ENCODE assay signal across 8 cellular contexts in the genomic region with DNA sequence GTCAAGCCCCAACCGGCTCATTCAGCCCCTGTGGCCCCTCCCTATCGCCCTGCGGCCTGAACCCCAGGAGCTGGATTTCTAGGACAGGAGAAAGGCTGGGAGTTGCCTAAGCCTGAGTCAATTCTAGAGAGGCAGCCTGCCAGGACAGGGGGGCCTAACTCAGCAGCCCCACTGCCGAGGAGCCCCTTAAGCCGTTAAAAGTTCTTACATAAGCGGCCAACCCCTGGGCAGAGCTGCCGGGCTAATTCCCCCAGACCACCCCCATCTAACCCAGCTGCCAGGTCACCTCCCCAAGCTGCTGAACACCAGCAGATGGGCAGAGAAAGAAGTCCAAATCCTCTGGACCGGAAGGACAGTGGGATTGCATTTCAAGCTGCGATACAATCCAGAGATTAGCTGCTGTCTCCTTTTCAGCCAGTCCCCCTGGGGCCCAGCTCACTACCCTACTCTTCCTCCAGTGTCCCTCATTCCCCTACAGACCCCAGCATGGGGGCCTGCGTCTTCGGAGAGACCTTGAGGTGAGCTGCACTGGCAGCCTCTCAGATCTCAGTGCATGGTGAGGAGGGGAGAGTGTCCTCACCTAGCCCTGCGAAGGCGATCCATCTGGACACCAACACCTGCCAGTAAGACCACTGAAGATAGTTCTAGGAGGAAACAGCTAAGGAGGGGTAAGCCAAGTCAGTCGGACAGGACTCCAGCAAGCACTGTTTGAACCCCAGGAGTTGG. TPM values are rescaled to one million over a fixed set of nuclear protein-coding genes. Genes with fewer than 3 reads are reported as not detected.
DNase-seq lines count a peak whose midpoint lies in the region; ATAC-seq and TF ChIP-seq lines count a peak whose summit lies in the region.

No MANE protein-coding gene starts in this region.

- H3K27me3 ChIP-seq in RWPE2 (ENCODE audit: insufficient read depth, poor library complexity, severe bottlenecking) (no peaks in the 10 kb centered on the region), esophagus muscularis mucosa (no peaks in the 10 kb centered on the region), psoas muscle (ENCODE audit: insufficient read depth in 3 of 3, low read length in 2 of 3) (peaks cover 0 to 4% (median 3%) of the 10 kb centered on the region in 3 donors)

- H3K27ac ChIP-seq in RWPE2 (ENCODE audit: poor library complexity, severe bottlenecking) (peak overlapping the region; percentile 34), esophagus muscularis mucosa (replicated peaks in 1 of 4) (peak overlapping the region; percentile 89 to 97 (median 92)), psoas muscle (peak overlapping the region; percentile 71)

- 41% methylated on average over 11 of the region's 14 CpGs for WGBS in esophagus muscularis mucosa
- 38 to 53% (median 44%) methylated on average over 14 of the region's 14 CpGs for WGBS in psoas muscle, 3 donors

- intact Hi-C loops in esophagus muscularis mucosa (cut with DNase I), result loop anchor here (10.0 kb wide), 1 partner anchor 46 kb away; a partner anchor contains a TSS
- intact Hi-C loops in psoas muscle (cut with DNase I), result no loop called here

- ATAC-seq in RWPE2 (ENCODE audit: low read depth), result no peak
- ATAC-seq in psoas muscle, result no peak

- H3K9me3 ChIP-seq in RWPE2 (ENCODE audit: severe bottlenecking), result no peaks in the 10 kb centered on the region
- H3K9me3 ChIP-seq in esophagus muscularis mucosa, result no peaks in the 10 kb centered on the region
- H3K9me3 ChIP-seq in psoas muscle, result no peaks in the 10 kb centered on the region

- H3K4me3 ChIP-seq in RWPE2 (ENCODE audit: severe bottlenecking), result peak overlapping the region; percentile 49
- H3K4me3 ChIP-seq in esophagus muscularis mucosa, result peak overlapping the region; percentile 63 to 91 (median 71)
- peak overlapping the region; percentile 77 for H3K4me3 ChIP-seq in psoas muscle

- TF ChIP-seq CTCF in RWPE2 (IDR thresholded peaks at IDR 0.05; ENCODE audit: poor library complexity, severe bottlenecking) (no peak), esophagus muscularis mucosa (IDR thresholded peaks at IDR 0.05) (no peak), psoas muscle (IDR thresholded peaks at IDR 0.05) (no peak)

- H3K4me1 ChIP-seq in RWPE2 (ENCODE audit: insufficient read depth, poor library complexity, severe bottlenecking) (peaks cover 9% of the 10 kb centered on the region), esophagus muscularis mucosa (peaks cover 49 to 65% (median 61%) of the 10 kb centered on the region in 4 donors), psoas muscle (peaks cover 13% of the 10 kb centered on the region)

- peak; percentile 72 for DNase-seq in NCI-H2171 treated with DMSO at 0.1 percent for 48 hours (lab: John Stamatoyannopoulos, UW)
- no peak for DNase-seq in NCI-H2171 (lab: John Stamatoyannopoulos, UW)
- peak; percentile 58 for DNase-seq in RWPE2 (ENCODE audit: low spot score)
- DNase-seq in esophagus muscularis mucosa (ENCODE audit: extremely low spot score), result no peak
- no peak for DNase-seq in psoas muscle
- DNase-seq in inferior parietal cortex (ENCODE audit: extremely low spot score), result no peak
- DNase-seq in mesenteric fat pad (ENCODE audit: low spot score), result no peak
- no peak for DNase-seq in NOMO-1 treated with dmso at 0.1 percent for 144 hours (lab: John Stamatoyannopoulos, UW; ENCODE audit: unreplicated experiment)

- TF ChIP-seq EP300 in esophagus muscularis mucosa (IDR thresholded peaks at IDR 0.05), result no peak

- H3K36me3 ChIP-seq in RWPE2 (ENCODE audit: low read depth) (peaks cover 2% of the 10 kb centered on the region), esophagus muscularis mucosa (no peaks in the 10 kb centered on the region), psoas muscle (ENCODE audit: insufficient read depth in 1 of 2, low read depth in 1 of 2) (no peaks in the 10 kb centered on the region)

- no peak for TF ChIP-seq POLR2A in esophagus muscularis mucosa (IDR thresholded peaks at IDR 0.05; ENCODE audit: low read depth)

RNA-seq across cellular contexts. Expression of a gene that starts 0.9 kb away (rescaled TPM):
- total RNA-seq in esophagus muscularis mucosa, result 10 to 100 TPM; 29.1 to 72.1 (median 56.0) TPM
- total RNA-seq in psoas muscle, result 10 to 100 TPM in 1 of 4 donors, 1 to 10 TPM in 3; 6.2 to 10.3 (median 8.6) TPM
- 1 to 10 TPM; 5.6 to 8.8 (median 6.2) TPM for polyA plus RNA-seq in psoas muscle
- total RNA-seq in mesenteric fat pad, result 146 TPM

RNA-seq across cellular contexts. Expression of a gene that starts 46.8 kb away (rescaled TPM):
- total RNA-seq in esophagus muscularis mucosa (10 to 100 TPM in 1 of 4 donors, 1 to 10 TPM in 3; 4.1 to 15.1 (median 5.8) TPM), psoas muscle (1 to 10 TPM; 1.9 to 6.0 (median 2.8) TPM), mesenteric fat pad (31.1 TPM)
- polyA plus RNA-seq in psoas muscle, result 1 to 10 TPM; 4.1 to 9.7 (median 8.5) TPM

RNA-seq across cellular contexts. Expression of a gene that starts 47.4 kb away (rescaled TPM):
- total RNA-seq in esophagus muscularis mucosa (1 to 10 TPM in 1 of 4 donors, under 1 TPM in 2, not detected in 1; 0.42 to 1.8 (median 0.78) TPM), psoas muscle (10 to 100 TPM in 2 of 4 donors, 1 to 10 TPM in 2; 2.0 to 27.7 (median 8.1) TPM), mesenteric fat pad (17.4 TPM)
- 1 to 10 TPM in 2 of 3 donors, under 1 TPM in 1; 0.87 to 3.5 (median 3.0) TPM for polyA plus RNA-seq in psoas muscle

Comparison
In these comparisons a context has a peak if more than half of its experiments do, and no peak if none do; other contexts are left out.
1. DNase-seq: peak in NCI-H2171 treated with DMSO at 0.1 percent for 48 hours (single experiment) and RWPE2 (single experiment); none in NCI-H2171 (single experiment), esophagus muscularis mucosa (single experiment), psoas muscle (0 of 2), inferior parietal cortex (single experiment), mesenteric fat pad (single experiment) and NOMO-1 treated with dmso at 0.1 percent for 144 hours (single experiment).
2. H3K27ac ChIP-seq: peak in every context shown above with its lines; median percentile 92 in esophagus muscularis mucosa; 71 in psoas muscle; 34 in RWPE2.
3. Peak in every context shown above with its lines, with median percentiles within 50 percentile points of each other: H3K4me3 ChIP-seq.